7 cellular contexts compared by ENCODE assay signal in genomic region chr2:196066794-196067382, GRCh38. TPM values are rescaled to one million over a fixed set of nuclear protein-coding genes. Genes with fewer than 3 reads are reported as not detected.
DNase-seq lines count a peak whose midpoint lies in the region; ATAC-seq lines count a peak whose summit lies in the region.

No MANE protein-coding gene starts in this region.

- DNase-seq in DMS53 (lab: John Stamatoyannopoulos, UW) (peak; percentile 66), HT1080 (ENCODE audit: low read depth) (peak; percentile 38), SIG-M5 (lab: John Stamatoyannopoulos, UW) (peak; percentile 14), fibroblast of peridontal ligament (ENCODE audit: extremely low read depth) (peak; percentile 76), retina (peak; percentile 30), mesenteric fat pad (ENCODE audit: low spot score) (no peak)

- no peak for ATAC-seq in HG02981 (IDR thresholded peaks at IDR 0.05; ENCODE audit: unreplicated experiment)

RNA-seq across cellular contexts. Expression of gene DNAH7, which starts 1.7 kb away (rescaled TPM):
- total RNA-seq in HT1080 (2014; rRNA removed; shearing (Covaris generic)), result under 0.01 and 0.06 TPM in 2 replicates
- polyA plus RNA-seq in HT1080 (2015; cell fraction: cytosol; rRNA removed), result 0.36 and 0.61 TPM in 2 replicates
- 0.88 and 1.2 TPM in 2 replicates for polyA plus RNA-seq in HT1080 (2015; cell fraction: nucleus; rRNA removed)
- total RNA-seq in mesenteric fat pad, result 0.45 TPM
